Comparison of ENCODE assay signal across 12 cellular contexts in the genomic region with DNA sequence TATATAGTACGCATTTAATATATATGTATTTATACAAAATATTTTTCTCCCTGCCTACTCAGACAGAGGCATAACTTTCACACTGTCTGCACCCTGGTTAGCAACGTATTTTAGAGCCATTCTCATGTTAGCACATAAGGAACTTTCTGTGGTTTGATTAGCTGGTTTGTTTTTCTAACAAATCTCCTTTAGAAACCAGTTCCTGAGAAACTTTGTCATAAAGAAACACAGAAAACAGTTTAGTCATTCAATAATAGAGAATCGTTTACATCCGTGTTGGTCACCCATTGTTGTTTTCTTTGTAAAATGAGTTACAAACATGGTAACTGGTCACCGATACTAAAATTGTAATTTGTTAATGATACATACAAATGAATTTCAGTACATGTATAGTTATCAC. TPM values are rescaled to one million over a fixed set of nuclear protein-coding genes. Genes with fewer than 3 reads are reported as not detected.
DNase-seq lines count a peak whose midpoint lies in the region; ATAC-seq, FAIRE-seq and TF ChIP-seq lines count a peak whose summit lies in the region.
"Had no signal": no experiment of that assay in that cellular context is flagged by ENCODE, and none has a peak within 500 bp of the region (broad histone marks: within the 10 kb centered on the region; RNA-seq: fewer than 3 reads in every experiment).

No MANE protein-coding gene starts in this region.

- CTCF ChIA-PET in HEK293T (lab: Yijun Ruan, JAX): no interaction called here

- peak; percentile 39 for DNase-seq in GM12864 (ENCODE audit: low read depth)
- DNase-seq in GM19239 (ENCODE audit: insufficient read length, low spot score): no peak
- DNase-seq in H7: no peak
- DNase-seq in iPS-NIHi11 (ENCODE audit: low spot score): no peak
- no peak for DNase-seq in HEK293T (ENCODE audit: extremely low spot score)
- no peak for DNase-seq in ureter (ENCODE audit: low spot score)
- DNase-seq: H9; stimulated activated CD4-positive, alpha-beta T cell treated with anti-CD3 and anti-CD28 coated beads, Interleukin-1b, Interleukin-23, amount 100 ng/mL, for 48 hours; substantia nigra; SW 1271 had no signal

- POLR2A ChIA-PET in HEK293T (lab: Yijun Ruan, JAX): interaction anchor here (1.7 kb wide), 1 partner anchor 10 kb away, joined by 4 read pairs; a partner anchor contains a TSS

- no peak overlapping the region for H3K4me3 ChIP-seq in GM12864 (ENCODE audit: low read depth, low read length)
- no peak overlapping the region for H3K4me3 ChIP-seq in H7 (ENCODE audit: insufficient read depth, low read depth, low read length)

- H3K36me3 ChIP-seq in H7 (replicated peaks; ENCODE audit: control insufficient read depth, insufficient read depth, low read length): no peaks in the 10 kb centered on the region

- FAIRE-seq in GM19239 (lab: Jason Lieb, UNC): peak; percentile 76

- no peak for TF ChIP-seq CTCF in GM12864 (IDR thresholded peaks at IDR 0.05; ENCODE audit: low read depth, low read length, missing control alignments)

- no peaks in the 10 kb centered on the region for H3K27me3 ChIP-seq in H7 (ENCODE audit: control insufficient read depth, insufficient read depth, low read length)

- ATAC-seq in HG02852 (IDR thresholded peaks at IDR 0.05; ENCODE audit: unreplicated experiment) (peak; percentile 82), HG03571 (IDR thresholded peaks at IDR 0.05; ENCODE audit: unreplicated experiment) (peak; percentile 72)

TF ChIP-seq in HEK293T, 16 proteins besides CTCF, POLR2A, EP300 and RAD21:
- TF ChIP-seq L3MBTL2 (conservative IDR thresholded peaks at IDR 0.05) (no peak), ELF4 (IDR thresholded peaks at IDR 0.05) (no peak), FOXK2 (IDR thresholded peaks at IDR 0.05) (no peak), ARNT (IDR thresholded peaks at IDR 0.05) (no peak), LEF1 (IDR thresholded peaks at IDR 0.05; ENCODE audit: borderline replicate concordance) (no peak), SP1 (IDR thresholded peaks at IDR 0.05) (no peak), SUZ12 (IDR thresholded peaks at IDR 0.05) (no peak)
TF ChIP-seq in HEK293T: peak in this region for 0.

RNA-seq across cellular contexts. Expression of a gene that starts 5.9 kb away (rescaled TPM):
- 66.6 and 72.9 TPM in 2 replicates for total RNA-seq in H7 (2014; rRNA removed; shearing (Covaris generic))
- 98.5 TPM for total RNA-seq in ureter

RNA-seq across cellular contexts. Expression of a gene that starts 10.2 kb away (rescaled TPM):
- total RNA-seq in H7 (2014; rRNA removed; shearing (Covaris generic)): 0.07 and 0.14 TPM in 2 replicates
- 0.36 TPM for total RNA-seq in ureter
- total RNA-seq: H9 had no signal

RNA-seq across cellular contexts. Expression of a gene that starts 25.5 kb away (rescaled TPM):
- 5.2 and 5.8 TPM in 2 replicates for total RNA-seq in H7 (2014; rRNA removed; shearing (Covaris generic))
- 16.9 TPM for total RNA-seq in ureter

RNA-seq across cellular contexts. Expression of a gene that starts 25.8 kb away (rescaled TPM):
- 16.3 and 21.2 TPM in 2 replicates for total RNA-seq in H7 (2014; rRNA removed; shearing (Covaris generic))
- total RNA-seq in ureter: 104 TPM

RNA-seq across cellular contexts. Expression of a gene that starts 58.4 kb away (rescaled TPM):
- total RNA-seq in H7 (2014; rRNA removed; shearing (Covaris generic)): 53.0 and 61.0 TPM in 2 replicates
- total RNA-seq in ureter: 183 TPM
